ENCODE assay signal across 8 cellular contexts in genomic region chr2:75787532-75788132, GRCh38.
DNase-seq lines count a peak whose midpoint lies in the region; ATAC-seq and TF ChIP-seq lines count a peak whose summit lies in the region.

No MANE protein-coding gene starts in this region.

- peak; percentile 63 for TF ChIP-seq RAD21 in HCT116 (IDR thresholded peaks at IDR 0.05; ENCODE audit: low read depth)

- peak overlapping the region; percentile 19 to 86 (median 49) for H3K27ac Mint-ChIP-seq in brain
- no peak overlapping the region for H3K27ac Mint-ChIP-seq in activated T-cell treated with anti-CD3 and anti-CD28 coated beads, Interleukin-2, amount 50 U/mL, for 72 hours

- H2AFZ ChIP-seq in HCT116 (ENCODE audit: low read depth, low read length, poor library complexity, severe bottlenecking) = no peak overlapping the region
- H2AFZ ChIP-seq in mesenchymal stem cell (ENCODE audit: low read depth, low read length) = no peak overlapping the region

- no peak overlapping the region for H2BK120ac ChIP-seq in mesenchymal stem cell (ENCODE audit: low read depth, low read length)

- H3K9me3 ChIP-seq in HCT116 (ENCODE audit: control insufficient read depth in 1 of 2, insufficient read depth in 1 of 2, low read depth in 1 of 2, low read length in 2 of 2) = no peaks in the 10 kb centered on the region
- no peaks in the 10 kb centered on the region for H3K9me3 ChIP-seq in mesenchymal stem cell (ENCODE audit: control insufficient read depth, low read length)

- TF ChIP-seq CTCF in HCT116 (IDR thresholded peaks at IDR 0.05 in 2 of 3, conservative IDR thresholded peaks at IDR 0.05 in 1 of 3; ENCODE audit: borderline replicate concordance in 1 of 3, insufficient read depth in 1 of 3, low read depth in 2 of 3, low read length in 2 of 3) = peak; percentile 13 to 62 (median 44); a peak in 4 of 6 replicates
- TF ChIP-seq CTCF in brain (conservative IDR thresholded peaks at IDR 0.05) = peak; percentile 80 to 83

- no peaks in the 10 kb centered on the region for H4K20me1 ChIP-seq in HCT116 (ENCODE audit: insufficient read depth)

- no peak overlapping the region for H3K4me3 Mint-ChIP-seq in brain
- no peak overlapping the region for H3K4me3 Mint-ChIP-seq in activated T-cell treated with anti-CD3 and anti-CD28 coated beads, Interleukin-2, amount 50 U/mL, for 72 hours

- CTCF ChIA-PET in HCT116 (lab: Charles Lee) = no interaction called here

- no peak for ATAC-seq in HCT116
- ATAC-seq in activated T-cell treated with anti-CD3 and anti-CD28 coated beads, Interleukin-2, amount 50 U/mL, for 72 hours (replicated peaks in 1 of 2) = no peak

- RAD21 ChIA-PET in HCT116 (lab: Charles Lee; ENCODE audit: low non-redundant PET in 1 of 2, low total read pairs in 2 of 2, uncharacterized antibody in 2 of 2, unreplicated experiment in 2 of 2) = no interaction called here

- no peak overlapping the region for H2BK15ac ChIP-seq in mesenchymal stem cell (ENCODE audit: low read depth, poor library complexity, severe bottlenecking)

- H2AK5ac ChIP-seq in mesenchymal stem cell (ENCODE audit: low read length, severe bottlenecking) = no peak overlapping the region

- H3K4me2 ChIP-seq in HCT116 (ENCODE audit: low read length) (no peak overlapping the region), mesenchymal stem cell (ENCODE audit: low read length, poor library complexity, severe bottlenecking) (no peak overlapping the region)

- H2BK5ac ChIP-seq in mesenchymal stem cell (ENCODE audit: low read depth, low read length, poor library complexity, severe bottlenecking) = no peak overlapping the region

- POLR2A ChIA-PET in HCT116 (lab: Charles Lee) = no interaction called here

- no peak overlapping the region for H3K4ac ChIP-seq in mesenchymal stem cell (ENCODE audit: low read depth in 1 of 2, low read length in 2 of 2)

- H3K9me3 Mint-ChIP-seq in brain = no peaks in the 10 kb centered on the region
- no peaks in the 10 kb centered on the region for H3K9me3 Mint-ChIP-seq in activated T-cell treated with anti-CD3 and anti-CD28 coated beads, Interleukin-2, amount 50 U/mL, for 72 hours

- H3K27ac ChIP-seq in HCT116 (ENCODE audit: low read depth, low read length) (no peak overlapping the region), mesenchymal stem cell (ENCODE audit: low read length, poor library complexity, severe bottlenecking) (no peak overlapping the region)

- no TSS peak for BruUV-seq in HCT116 (replicated peaks; lab: Mats Ljungman, UMichigan)

- H3K4me3 ChIP-seq in HCT116 (replicated peaks in 1 of 2; ENCODE audit: low read depth in 1 of 2, low read length in 2 of 2) (no peak overlapping the region), mesenchymal stem cell (ENCODE audit: insufficient read depth in 1 of 2, low read depth in 1 of 2, low read length in 2 of 2) (no peak overlapping the region)

- H3K23ac ChIP-seq in mesenchymal stem cell (ENCODE audit: low read length in 2 of 2) = no peak overlapping the region

- no peak overlapping the region for H4K91ac ChIP-seq in mesenchymal stem cell (ENCODE audit: low read length)

- DNase-seq in ELR (ENCODE audit: low read depth) = peak; percentile 56
- DNase-seq in HCT116 (ENCODE audit: low read depth, low spot score) = peak; percentile 10
- DNase-seq in NCI-H345 (lab: John Stamatoyannopoulos, UW) = peak; percentile 70
- peak; percentile 43 for DNase-seq in mesenchymal stem cell
- no peak for DNase-seq in activated gamma-delta T cell treated with Interleukin-2 at 50 U/mL for 16 hours
- no peak for DNase-seq in activated T-cell treated with anti-CD3 and anti-CD28 coated beads, Interleukin-2, amount 50 U/mL, for 72 hours
- no peak for DNase-seq in stimulated activated CD4-positive, alpha-beta T cell treated with anti-CD3 and anti-CD28 coated beads, Interleukin-15, amount 100 ng/mL, for 24 hours

- H3K27me3 ChIP-seq in HCT116 (ENCODE audit: insufficient read depth, low read length) = no peaks in the 10 kb centered on the region
- H3K27me3 ChIP-seq in mesenchymal stem cell (ENCODE audit: control insufficient read depth in 1 of 2, insufficient read depth in 1 of 2, low read length in 2 of 2) = peaks cover 3 to 8% of the 10 kb centered on the region in 2 experiments

- no peaks in the 10 kb centered on the region for H3K9me2 ChIP-seq in HCT116 (ENCODE audit: insufficient read depth)

- H3K9ac ChIP-seq in HCT116 (ENCODE audit: low read length) (no peak overlapping the region), mesenchymal stem cell (ENCODE audit: low read length) (no peak overlapping the region)

- TF ChIP-seq POLR2A in HCT116 (IDR thresholded peaks at IDR 0.05; ENCODE audit: borderline replicate concordance, extremely low read depth, insufficient read depth, insufficient read length) = no peak

- H3K36me3 ChIP-seq in HCT116 (ENCODE audit: control insufficient read depth in 1 of 2, insufficient read depth in 2 of 2, low read length in 2 of 2) (no peaks in the 10 kb centered on the region), mesenchymal stem cell (ENCODE audit: control insufficient read depth in 1 of 2, insufficient read depth in 2 of 2, low read depth in 1 of 2, low read length in 2 of 2) (no peaks in the 10 kb centered on the region)

- H3K4me1 ChIP-seq in HCT116 (ENCODE audit: control insufficient read depth in 1 of 2, insufficient read depth in 2 of 2, low read length in 2 of 2) (no peaks in the 10 kb centered on the region), mesenchymal stem cell (ENCODE audit: control insufficient read depth, insufficient read depth, low read depth, low read length) (no peaks in the 10 kb centered on the region)

- 18% methylated on average over 4 of the region's 5 CpGs for WGBS in mesenchymal stem cell

- H3K79me1 ChIP-seq in mesenchymal stem cell (replicated peaks; ENCODE audit: low read length, poor library complexity, severe bottlenecking) = no peaks in the 10 kb centered on the region

- H3K79me2 ChIP-seq in HCT116 (ENCODE audit: insufficient read depth, low read length) = no peaks in the 10 kb centered on the region

- H3K14ac ChIP-seq in mesenchymal stem cell (ENCODE audit: low read length in 2 of 2) = no peak overlapping the region

- intact Hi-C loops in HCT116 (cut with micrococcal nuclease) = no loop called here

- no peak overlapping the region for H2BK12ac ChIP-seq in mesenchymal stem cell (ENCODE audit: low read length in 2 of 2)

- H3K27me3 Mint-ChIP-seq in brain = peaks cover 5% of the 10 kb centered on the region
- H3K27me3 Mint-ChIP-seq in activated T-cell treated with anti-CD3 and anti-CD28 coated beads, Interleukin-2, amount 50 U/mL, for 72 hours (ENCODE audit: low read depth) = peaks cover 13% of the 10 kb centered on the region

- no peaks in the 10 kb centered on the region for H3K36me3 Mint-ChIP-seq in brain
- H3K36me3 Mint-ChIP-seq in activated T-cell treated with anti-CD3 and anti-CD28 coated beads, Interleukin-2, amount 50 U/mL, for 72 hours (ENCODE audit: insufficient read depth in 2 of 2) = no peaks in the 10 kb centered on the region

- H3K4me1 Mint-ChIP-seq in brain = peaks cover 38% of the 10 kb centered on the region
- H3K4me1 Mint-ChIP-seq in activated T-cell treated with anti-CD3 and anti-CD28 coated beads, Interleukin-2, amount 50 U/mL, for 72 hours (ENCODE audit: low read depth) = no peaks in the 10 kb centered on the region

- H4K8ac ChIP-seq in mesenchymal stem cell (ENCODE audit: low read length) = no peak overlapping the region

- H3K18ac ChIP-seq in mesenchymal stem cell (ENCODE audit: low read depth in 1 of 2, low read length in 2 of 2) = no peak overlapping the region

TF ChIP-seq in HCT116, 20 proteins besides CTCF, POLR2A, EP300 and RAD21:
- no peak for TF ChIP-seq YY1 (IDR thresholded peaks at IDR 0.05; ENCODE audit: extremely low read depth, insufficient replicate concordance, low read depth, low read length)
- TF ChIP-seq, protein P1, sequence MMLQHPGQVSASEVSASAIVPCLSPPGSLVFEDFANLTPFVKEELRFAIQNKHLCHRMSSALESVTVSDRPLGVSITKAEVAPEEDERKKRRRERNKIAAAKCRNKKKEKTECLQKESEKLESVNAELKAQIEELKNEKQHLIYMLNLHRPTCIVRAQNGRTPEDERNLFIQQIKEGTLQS (IDR thresholded peaks at IDR 0.05) = no peak
- no peak for TF ChIP-seq TCF7L2 (IDR thresholded peaks at IDR 0.05; ENCODE audit: borderline replicate concordance, extremely low read depth, insufficient read depth, insufficient read length)
- TF ChIP-seq ZNF274 (IDR thresholded peaks at IDR 0.05; ENCODE audit: low read depth, low read length) = no peak
- no peak for TF ChIP-seq SRF (IDR thresholded peaks at IDR 0.05; ENCODE audit: low read depth)
- no peak for TF ChIP-seq EGR1 (IDR thresholded peaks at IDR 0.05; ENCODE audit: low read depth)
- TF ChIP-seq EZH2 (IDR thresholded peaks at IDR 0.05) = no peak
- TF ChIP-seq SIN3A (IDR thresholded peaks at IDR 0.05; ENCODE audit: low read depth) = no peak
- TF ChIP-seq ZFX (IDR thresholded peaks at IDR 0.05) = no peak
- TF ChIP-seq EZH2phosphoT487 (IDR thresholded peaks at IDR 0.05; ENCODE audit: borderline replicate concordance) = no peak
- no peak for TF ChIP-seq JUND (IDR thresholded peaks at IDR 0.05)
- no peak for TF ChIP-seq FOSL1 (IDR thresholded peaks at IDR 0.05; ENCODE audit: low read depth)

Comparison
In these comparisons a context has a peak if more than half of its experiments do, and no peak if none do; other contexts are left out.
1. DNase-seq: peak in ELR (single experiment), HCT116 (single experiment), NCI-H345 (single experiment) and mesenchymal stem cell (single experiment); none in activated gamma-delta T cell treated with Interleukin-2 at 50 U/mL for 16 hours (single experiment), activated T-cell treated with anti-CD3 and anti-CD28 coated beads, Interleukin-2, amount 50 U/mL, for 72 hours (0 of 2) and stimulated activated CD4-positive, alpha-beta T cell treated with anti-CD3 and anti-CD28 coated beads, Interleukin-15, amount 100 ng/mL, for 24 hours (single experiment).